In genomic region chr4:112247021-112247420, GRCh38 we compare ENCODE assay signal across 21 cellular contexts. TPM values are rescaled to one million over a fixed set of nuclear protein-coding genes. Genes with fewer than 3 reads are reported as not detected.
DNase-seq lines count a peak whose midpoint lies in the region; ATAC-seq, FAIRE-seq and TF ChIP-seq lines count a peak whose summit lies in the region.
"Had no signal": no experiment of that assay in that cellular context is flagged by ENCODE, and none has a peak within 500 bp of the region (broad histone marks: within the 10 kb centered on the region; RNA-seq: fewer than 3 reads in every experiment).

No MANE protein-coding gene starts in this region.

- TF ChIP-seq RAD21 in A549 (conservative IDR thresholded peaks at IDR 0.05 in 1 of 2, IDR thresholded peaks at IDR 0.05 in 1 of 2) (no peak), H1 (IDR thresholded peaks at IDR 0.05 in 1 of 2, conservative IDR thresholded peaks at IDR 0.05 in 1 of 2; ENCODE audit: low read depth in 2 of 2, low read length in 2 of 2) (no peak)

- H3K18ac ChIP-seq in H1 (ENCODE audit: extremely low read depth, low read length), result no peak overlapping the region

- no peak overlapping the region for H3K4ac ChIP-seq in H1 (replicated peaks; ENCODE audit: insufficient read length, low read depth, low read length)

- no peaks in the 10 kb centered on the region for H3K23me2 ChIP-seq in H1 (ENCODE audit: low read depth, low read length)

- no peak overlapping the region for H2BK20ac ChIP-seq in H1 (ENCODE audit: low read length)

- TF ChIP-seq CTCF in A549 (IDR thresholded peaks at IDR 0.05), result no peak
- no peak for TF ChIP-seq CTCF in D721Med (IDR thresholded peaks at IDR 0.05; ENCODE audit: insufficient read depth, missing control alignments)
- no peak for TF ChIP-seq CTCF in H1 (IDR thresholded peaks at IDR 0.05; ENCODE audit: control extremely low read depth in 1 of 3, insufficient read depth in 1 of 3, low read depth in 1 of 3, low read length in 3 of 3)

- no peak overlapping the region for H2AK5ac ChIP-seq in H1 (ENCODE audit: low read depth, low read length)

- H4K8ac ChIP-seq in H1 (ENCODE audit: extremely low read depth, insufficient read depth, low read length), result no peak overlapping the region

- TF ChIP-seq POLR2A in A549 (IDR thresholded peaks at IDR 0.05; ENCODE audit: low read length), result no peak
- no peak for TF ChIP-seq POLR2A in H1 (IDR thresholded peaks at IDR 0.05; ENCODE audit: control extremely low read depth in 1 of 2, low read depth in 2 of 2, low read length in 2 of 2)

- H2BK12ac ChIP-seq in H1 (ENCODE audit: low read depth, low read length), result no peak overlapping the region

- no peaks in the 10 kb centered on the region for H3K27me3 ChIP-seq in HUES64 (ENCODE audit: insufficient read depth, low read length)
- H3K27me3 ChIP-seq in H1 (replicated peaks in 1 of 4; ENCODE audit: control insufficient read depth in 3 of 4, extremely low read depth in 1 of 4, insufficient read depth in 3 of 4, low read length in 3 of 4), result no peaks in the 10 kb centered on the region

- no peak overlapping the region for H3K56ac ChIP-seq in H1 (replicated peaks; ENCODE audit: insufficient read length, low read depth, low read length)

- FAIRE-seq in A549 (lab: Jason Lieb, UNC), result no peak
- FAIRE-seq in D721Med (lab: Jason Lieb, UNC), result peak; percentile 41
- no peak for FAIRE-seq in H1 (lab: Jason Lieb, UNC)
- FAIRE-seq: A204.1, GM12892, GM18507 had no signal

- no peak overlapping the region for H2BK15ac ChIP-seq in H1 (ENCODE audit: low read length)

- no peak overlapping the region for H3K23ac ChIP-seq in H1 (ENCODE audit: insufficient read length)

- H3K36me3 ChIP-seq in HUES64 (ENCODE audit: insufficient read depth, low read length) (no peaks in the 10 kb centered on the region), H1 (ENCODE audit: control insufficient read depth in 2 of 4, insufficient read depth in 4 of 4, low read length in 3 of 4) (no peaks in the 10 kb centered on the region)

- H3K9ac ChIP-seq in HUES64 (ENCODE audit: low read depth, low read length) (no peak overlapping the region), H1 (replicated peaks in 1 of 4; ENCODE audit: extremely low read depth in 1 of 4, low read depth in 3 of 4, low read length in 3 of 4) (no peak overlapping the region)
- H3K9ac ChIP-seq: GM23248 had no signal

- H3K4me3 ChIP-seq in A549, result no peak overlapping the region
- no peak overlapping the region for H3K4me3 ChIP-seq in HUES64 (ENCODE audit: low read length)
- peak overlapping the region in 1 of 4 experiments; percentile 27; a peak in 1 of 8 replicates for H3K4me3 ChIP-seq in H1 (ENCODE audit: extremely low read depth in 1 of 4, insufficient read depth in 2 of 4, low read depth in 3 of 4, low read length in 4 of 4)
- H3K4me3 ChIP-seq: GM23248 had no signal

- no peak overlapping the region for H2BK5ac ChIP-seq in H1 (ENCODE audit: low read depth, low read length)

- H3K4me2 ChIP-seq in A549, result no peak overlapping the region
- H3K4me2 ChIP-seq in H1 (ENCODE audit: insufficient read depth in 1 of 2, low read depth in 2 of 2, low read length in 2 of 2), result peak overlapping the region; percentile 23 to 32; a peak in 2 of 4 replicates

- no peak overlapping the region for H3K14ac ChIP-seq in H1 (ENCODE audit: insufficient read length)

- H3K79me1 ChIP-seq in H1 (ENCODE audit: low read depth, low read length), result 0 out of 2 replicates have a peak, but pooled peaks cover 2% of the 10 kb centered on the region

- H3K9me3 ChIP-seq in A549 (no peaks in the 10 kb centered on the region), HUES64 (ENCODE audit: insufficient read depth, low read depth, low read length) (no peaks in the 10 kb centered on the region), H1 (ENCODE audit: insufficient read depth in 2 of 2, low read depth in 1 of 2, low read length in 1 of 2) (no peaks in the 10 kb centered on the region)
- H3K9me3 ChIP-seq: Caco-2 had no signal

- H3K4me1 ChIP-seq in A549 (no peaks in the 10 kb centered on the region), HUES64 (ENCODE audit: insufficient read depth, low read length) (peaks cover 24% of the 10 kb centered on the region), H1 (replicated peaks in 1 of 4; ENCODE audit: control insufficient read depth in 3 of 4, insufficient read depth in 4 of 4, low read length in 3 of 4) (peaks cover 0 to 6% (median under 1%) of the 10 kb centered on the region in 4 experiments; a peak in 3 of 7 replicates)
- H3K4me1 ChIP-seq: Caco-2 had no signal

- DNase-seq in A549 (ENCODE audit: low read depth in 1 of 2, low spot score in 1 of 2) (no peak), D721Med (ENCODE audit: insufficient read length, low spot score) (no peak), H1 (ENCODE audit: low read depth in 1 of 2, low spot score in 2 of 2) (no peak), amygdala (lab: John Stamatoyannopoulos, UW) (no peak), epidermal melanocyte (ENCODE audit: insufficient read length, low spot score) (no peak)
- DNase-seq: AML-193; Caco-2; CD4-positive, alpha-beta T cell; DMS153; DMS79; GDM1; GM23248; H7 had no signal

- TF ChIP-seq EP300 in A549 (IDR thresholded peaks at IDR 0.05) (no peak), H1 (IDR thresholded peaks at IDR 0.05; ENCODE audit: borderline replicate concordance in 1 of 2, low read depth in 2 of 2, low read length in 2 of 2) (no peak)

- no peak overlapping the region for H4K5ac ChIP-seq in H1 (ENCODE audit: insufficient read length, low read depth, low read length)

- POLR2A ChIA-PET in A549 (lab: Yijun Ruan, JAX), result no interaction called here
- POLR2A ChIA-PET in H1 (lab: Charles Lee; ENCODE audit: partially characterized antibody), result interaction anchor here (2.7 kb wide), 1 partner anchor 15 kb away, joined by 13 read pairs; the partner anchor contains the start of gene AP1AR

- no peak for ATAC-seq in A549
- ATAC-seq in HG02588 (IDR thresholded peaks at IDR 0.05; ENCODE audit: unreplicated experiment), result no peak
- no peak for ATAC-seq in HG03135 (IDR thresholded peaks at IDR 0.05; ENCODE audit: unreplicated experiment)

- no peak overlapping the region for H2AFZ ChIP-seq in H1 (ENCODE audit: low read length)
- H2AFZ ChIP-seq: GM23248 had no signal

- no peak overlapping the region for H2BK120ac ChIP-seq in H1 (replicated peaks; ENCODE audit: low read depth, low read length)

- no peak overlapping the region for H4K91ac ChIP-seq in H1 (replicated peaks; ENCODE audit: insufficient read length, low read length)

- WGBS in A549 (ENCODE audit: missing lambda C conversion rate), result 89% methylated on average over 3 of the region's 3 CpGs
- 45% methylated on average over 2 of the region's 3 CpGs for WGBS in HUES64
- WGBS in H1 (ENCODE audit: extremely low coverage in 1 of 2, insufficient coverage in 1 of 2, insufficient read length in 1 of 2, insufficient replicate concordance in 2 of 2, low coverage in 1 of 2, low lambda C conversion rate in 2 of 2, missing lambda C conversion rate in 1 of 2), 2 experiments, result 61% methylated on average over 3 of the region's 3 CpGs; no CpG with 5 or more reads in 1 of the 2 experiments

- H4K20me1 ChIP-seq in H1 (replicated peaks in 1 of 2; ENCODE audit: control insufficient read depth in 1 of 2, insufficient read depth in 2 of 2, low read length in 2 of 2), result peaks cover 0 to 3% of the 10 kb centered on the region in 2 experiments

- CTCF ChIA-PET in A549 (lab: Yijun Ruan, JAX) (interaction anchor here (1.4 to 1.8 kb wide), 3 partner anchors 11 to 15 kb away, joined by 3 to 16 read pairs (median 4); partner anchors contain the start of gene AP1AR), H1 (lab: Charles Lee; ENCODE audit: partially characterized antibody) (interaction anchor here (0.7 to 3.3 kb wide), 7 partner anchors 9 to 147 kb away, joined by 3 to 17 read pairs (median 4); no protein-coding TSS in a partner anchor)

- H3K27ac ChIP-seq in A549, result no peak overlapping the region
- H3K27ac ChIP-seq in HUES64 (ENCODE audit: low read depth, low read length), result peak overlapping the region; percentile 22; the same call in 1 of the 2 replicates
- H3K27ac ChIP-seq in H1 (ENCODE audit: low read depth, low read length), result no peak overlapping the region
- H3K27ac ChIP-seq: C4-2B, GM23248, HL-60 had no signal

- peaks cover 0 to 86% of the 10 kb centered on the region in 2 experiments; a peak in 2 of 4 replicates for H3K79me2 ChIP-seq in H1 (ENCODE audit: control insufficient read depth in 1 of 2, insufficient read depth in 2 of 2, low read length in 2 of 2)

RNA-seq across cellular contexts. Expression of gene AP1AR, which starts 15.4 kb away (rescaled TPM):
- polyA plus RNA-seq in A549 (2011; rRNA removed), result 21.1 and 34.6 TPM in 2 replicates
- polyA plus RNA-seq in A549 (2012; cell fraction: cytosol; rRNA removed), result 6.8 and 10.1 TPM in 2 replicates
- polyA plus RNA-seq in A549 (2012; cell fraction: nucleus; rRNA removed), result 6.6 and 8.3 TPM in 2 replicates
- polyA plus RNA-seq in A549 (2017; fragmentation: RNase III; extraction: RNeasy Plus Mini Kit Qiagen cat#74134 plus additional on column Dnase treatment), result 14.3 to 16.5 TPM (median 16.0 TPM) in 3 replicates
- 2.6 and 4.4 TPM in 2 replicates for polyA minus RNA-seq in A549 (2011; rRNA and poly(A)+ RNA removed)
- polyA plus RNA-seq in HUES64 (2013, experiment 1 of 2), result 22.9 TPM
- polyA plus RNA-seq in HUES64 (2013, experiment 2 of 2), result 19.5 TPM
- 26.9 and 27.7 TPM in 2 replicates for total RNA-seq in H1 (2021; fragmentation: NEBNext Ultra II Directional; extraction: Animal tissue kit (Norgen Biotek cat#: 25700))
- polyA plus RNA-seq in H1 (2011; rRNA removed), result 5.3 and 7.2 TPM in 2 replicates
- polyA plus RNA-seq in H1 (2011; cell fraction: cytosol; rRNA removed), result 13.6 TPM
- polyA plus RNA-seq in H1 (2011; cell fraction: nucleus; rRNA removed), result 16.1 TPM
- 9.8 to 16.0 TPM (median 10.7 TPM) in 4 replicates for polyA plus RNA-seq in H1 (2012, experiment 1 of 2)
- 5.7 TPM for polyA plus RNA-seq in H1 (2012, experiment 2 of 2)
- 14.5 TPM for polyA plus RNA-seq in H1 (2013, experiment 1 of 2)
- polyA plus RNA-seq in H1 (2013, experiment 2 of 2), result 13.2 TPM
- polyA minus RNA-seq in H1 (2011; rRNA and poly(A)+ RNA removed), result 1.8 and 5.4 TPM in 2 replicates
- polyA minus RNA-seq in H1 (2011; cell fraction: cytosol; rRNA and poly(A)+ RNA removed), result 22.8 TPM
- polyA minus RNA-seq in H1 (2011; cell fraction: nucleus; rRNA and poly(A)+ RNA removed), result 22.9 TPM

RNA-seq across cellular contexts. Expression of gene TIFA, which starts 38.7 kb away (rescaled TPM):
- 7.9 and 9.2 TPM in 2 replicates for polyA plus RNA-seq in A549 (2011; rRNA removed)
- 0.85 and 1.1 TPM in 2 replicates for polyA plus RNA-seq in A549 (2012; cell fraction: cytosol; rRNA removed)
- 0.42 and 0.43 TPM in 2 replicates for polyA plus RNA-seq in A549 (2012; cell fraction: nucleus; rRNA removed)
- polyA plus RNA-seq in A549 (2017; fragmentation: RNase III; extraction: RNeasy Plus Mini Kit Qiagen cat#74134 plus additional on column Dnase treatment), result 3.3 to 3.4 TPM (median 3.3 TPM) in 3 replicates
- 1.9 and 2.0 TPM in 2 replicates for polyA minus RNA-seq in A549 (2011; rRNA and poly(A)+ RNA removed)
- 5.6 TPM for polyA plus RNA-seq in HUES64 (2013, experiment 1 of 2)
- polyA plus RNA-seq in HUES64 (2013, experiment 2 of 2), result 4.8 TPM
- 2.7 and 2.9 TPM in 2 replicates for total RNA-seq in H1 (2021; fragmentation: NEBNext Ultra II Directional; extraction: Animal tissue kit (Norgen Biotek cat#: 25700))
- 0.42 and 0.77 TPM in 2 replicates for polyA plus RNA-seq in H1 (2011; rRNA removed)
- polyA plus RNA-seq in H1 (2011; cell fraction: cytosol; rRNA removed), result 0.81 TPM
- 0.36 TPM for polyA plus RNA-seq in H1 (2011; cell fraction: nucleus; rRNA removed)
- polyA plus RNA-seq in H1 (2012, experiment 1 of 2), result 1.2 to 2.5 TPM (median 1.6 TPM) in 4 replicates
- 1.4 TPM for polyA plus RNA-seq in H1 (2012, experiment 2 of 2)
- 2.2 TPM for polyA plus RNA-seq in H1 (2013, experiment 1 of 2)
- polyA plus RNA-seq in H1 (2013, experiment 2 of 2), result 2.0 TPM
- 1.1 and 1.2 TPM in 2 replicates for polyA minus RNA-seq in H1 (2011; rRNA and poly(A)+ RNA removed)
- 0.66 TPM for polyA minus RNA-seq in H1 (2011; cell fraction: cytosol; rRNA and poly(A)+ RNA removed)
- 1.6 TPM for polyA minus RNA-seq in H1 (2011; cell fraction: nucleus; rRNA and poly(A)+ RNA removed)

RNA-seq across cellular contexts. Expression of gene ALPK1, which starts 50.1 kb away (rescaled TPM):
- 15.0 and 15.9 TPM in 2 replicates for polyA plus RNA-seq in A549 (2011; rRNA removed)
- polyA plus RNA-seq in A549 (2012; cell fraction: cytosol; rRNA removed), result 1.5 and 1.8 TPM in 2 replicates
- polyA plus RNA-seq in A549 (2012; cell fraction: nucleus; rRNA removed), result 2.6 and 3.3 TPM in 2 replicates
- 3.3 to 4.0 TPM (median 3.5 TPM) in 3 replicates for polyA plus RNA-seq in A549 (2017; fragmentation: RNase III; extraction: RNeasy Plus Mini Kit Qiagen cat#74134 plus additional on column Dnase treatment)
- 18.5 and 19.7 TPM in 2 replicates for polyA minus RNA-seq in A549 (2011; rRNA and poly(A)+ RNA removed)
- 0.15 TPM for polyA plus RNA-seq in HUES64 (2013, experiment 1 of 2)
- polyA plus RNA-seq in HUES64 (2013, experiment 2 of 2), result 0.44 TPM
- total RNA-seq in H1 (2021; fragmentation: NEBNext Ultra II Directional; extraction: Animal tissue kit (Norgen Biotek cat#: 25700)), result 0.43 and 0.44 TPM in 2 replicates
- 0.03 and 0.08 TPM in 2 replicates for polyA plus RNA-seq in H1 (2011; rRNA removed)
- polyA plus RNA-seq in H1 (2011; cell fraction: cytosol; rRNA removed), result 0.12 TPM
- polyA plus RNA-seq in H1 (2011; cell fraction: nucleus; rRNA removed), result 0.23 TPM
- 0.06 to 0.33 TPM (median 0.24 TPM) in 4 replicates for polyA plus RNA-seq in H1 (2012, experiment 1 of 2)
- polyA plus RNA-seq in H1 (2012, experiment 2 of 2), result not detected
- polyA plus RNA-seq in H1 (2013, experiment 1 of 2), result 0.14 TPM
- 0.13 TPM for polyA plus RNA-seq in H1 (2013, experiment 2 of 2)
- polyA minus RNA-seq in H1 (2011; rRNA and poly(A)+ RNA removed), result 0.57 and 0.61 TPM in 2 replicates
- 0.59 TPM for polyA minus RNA-seq in H1 (2011; cell fraction: cytosol; rRNA and poly(A)+ RNA removed)
- polyA minus RNA-seq in H1 (2011; cell fraction: nucleus; rRNA and poly(A)+ RNA removed), result 3.3 TPM
- total RNA-seq: H7 had no signal

Comparison
In these comparisons a context has a peak if more than half of its experiments do, and no peak if none do; other contexts are left out.
1. Of the 18 proteins assayed by ChIP-seq in both H1 and A549: peak only in H1: none; only in A549: none; in both: MAFK; in neither: 17.